ENCODE assay signal across 1 cellular context in genomic region chr7:100860702-100861615, GRCh38.
A peak's percentile ranks its signal among the peaks of the same experiment; 100 is the strongest.
TF ChIP-seq lines count a peak whose summit lies in the region.

No MANE protein-coding gene starts in this region.

TF ChIP-seq in K562, 482 proteins besides CTCF, POLR2A, EP300 and RAD21:
- no peak for TF ChIP-seq ZC3H8 (IDR thresholded peaks at IDR 0.05)
- no peak for TF ChIP-seq ZNF175 (CRISPR knock-in tag; IDR thresholded peaks at IDR 0.05; ENCODE audit: low read depth)
- peak; percentile 18; the same call in 1 of the 2 replicates for TF ChIP-seq ZBTB2 (IDR thresholded peaks at IDR 0.05)
- TF ChIP-seq RBM14 (IDR thresholded peaks at IDR 0.05; ENCODE audit: borderline replicate concordance, insufficient read depth, low read depth, low read length), result no peak
- no peak for TF ChIP-seq ZNF507 (tag; conservative IDR thresholded peaks at IDR 0.05)
- TF ChIP-seq GMEB1 (CRISPR knock-in tag; IDR thresholded peaks at IDR 0.05), result no peak
- no peak for TF ChIP-seq MAFK (IDR thresholded peaks at IDR 0.05; ENCODE audit: low read length)
- TF ChIP-seq FUS (optimal IDR thresholded peaks at IDR 0.05; ENCODE audit: low read depth, low read length), result no peak
- TF ChIP-seq CBX2 (IDR thresholded peaks at IDR 0.05; ENCODE audit: insufficient read depth, low read length, poor library complexity, severe bottlenecking), result no peak
- TF ChIP-seq RBM25 (IDR thresholded peaks at IDR 0.05; ENCODE audit: low read depth, low read length, severe bottlenecking), result no peak
- TF ChIP-seq HDAC1 (IDR thresholded peaks at IDR 0.05), result no peak
- no peak for TF ChIP-seq MCM2 (IDR thresholded peaks at IDR 0.05; ENCODE audit: low read depth)
- TF ChIP-seq ZNF407 (IDR thresholded peaks at IDR 0.05; ENCODE audit: low read depth), result no peak
- TF ChIP-seq ELK3 (CRISPR knock-in tag; IDR thresholded peaks at IDR 0.05), result no peak
- TF ChIP-seq HSF4 (CRISPR knock-in tag; IDR thresholded peaks at IDR 0.05; ENCODE audit: borderline replicate concordance), result no peak
- 0 out of 2 replicates have a peak, but pooled peaks have one; percentile 6 for TF ChIP-seq RBFOX2 (IDR thresholded peaks at IDR 0.05; ENCODE audit: low read depth, low read length)
